ENCODE assay signal across 19 cellular contexts in the genomic region with DNA sequence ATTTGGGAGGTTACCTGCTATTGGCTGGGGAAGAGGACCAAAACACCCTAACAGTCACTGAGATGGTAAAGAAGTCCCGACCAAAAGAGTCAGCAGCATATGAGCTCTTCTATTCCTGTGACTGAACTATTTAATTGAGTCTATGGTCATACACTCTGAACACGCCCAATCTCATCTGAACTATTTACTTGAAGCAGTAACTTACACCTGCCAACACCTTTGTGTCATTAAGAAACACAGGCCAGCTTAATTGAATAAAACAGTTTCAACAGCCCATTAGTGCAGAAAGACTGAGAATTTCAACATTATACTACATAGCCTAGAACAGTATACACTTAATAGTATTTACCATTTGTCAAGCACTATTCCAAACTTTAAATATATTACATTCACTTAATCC.
"Had no signal": no experiment of that assay in that cellular context is flagged by ENCODE, and none has a peak within 500 bp of the region (broad histone marks: within the 10 kb centered on the region; RNA-seq: fewer than 3 reads in every experiment).

No MANE protein-coding gene starts in this region.

- ATAC-seq: activated CD8-positive, alpha-beta T cell treated with anti-CD3 and anti-CD28 coated beads, Interleukin-2, amount 10 ng/mL, durations not matched to agents 7 days and 5 days; T-helper 17 cell; WTC11 had no signal

- H3K27ac Mint-ChIP-seq: activated CD8-positive, alpha-beta T cell treated with anti-CD3 and anti-CD28 coated beads, Interleukin-2, amount 10 ng/mL, durations not matched to agents 7 days and 5 days; activated naive CD8-positive, alpha-beta T cell treated with anti-CD3 and anti-CD28 coated beads, Interleukin-2, amount 10 ng/mL, durations not matched to agents 7 days and 5 days; T-helper 17 cell; WTC11 had no signal

- DNase-seq: activated CD4-positive, alpha-beta T cell treated with anti-CD3 and anti-CD28 coated beads for 48 hours; activated CD4-positive, alpha-beta T cell treated with anti-CD3 and anti-CD28 coated beads, Interleukin-2, amount 50 U/mL, for 4 hours; activated CD4-positive, CD25-positive, alpha-beta regulatory T cell treated with anti-CD3 and anti-CD28 coated beads, Interleukin-2, amount 50 U/mL, for 72 hours; activated CD8-positive, alpha-beta memory T cell treated with anti-CD3 and anti-CD28 coated beads, Interleukin-2, amount 50 U/mL, for 48 hours; activated CD8-positive, alpha-beta T cell treated with anti-CD3 and anti-CD28 coated beads, Interleukin-2, amount 10 ng/mL, durations not matched to agents 7 days and 5 days; activated naive CD4-positive, alpha-beta T cell treated with anti-CD3 and anti-CD28 coated beads, Interleukin-2, amount 50 U/mL, for 16 hours; activated naive CD8-positive, alpha-beta T cell treated with anti-CD3 and anti-CD28 coated beads, Interleukin-2, amount 10 ng/mL, durations not matched to agents 7 days and 5 days; activated T-cell treated with anti-CD3 and anti-CD28 coated beads, Interleukin-2, amount 50 U/mL, for 1 hour; adrenal gland; anterior cingulate cortex; cerebellar nuclear complex; NCI-H1092; NCI-H1417; NCI-H1930; NCI-H226; SIG-M5; T-helper 17 cell; T-helper 9 cell had no signal

- H3K9me3 Mint-ChIP-seq: activated naive CD8-positive, alpha-beta T cell treated with anti-CD3 and anti-CD28 coated beads, Interleukin-2, amount 10 ng/mL, durations not matched to agents 7 days and 5 days; WTC11 had no signal

- H3K4me3 Mint-ChIP-seq: activated CD8-positive, alpha-beta T cell treated with anti-CD3 and anti-CD28 coated beads, Interleukin-2, amount 10 ng/mL, durations not matched to agents 7 days and 5 days; activated naive CD8-positive, alpha-beta T cell treated with anti-CD3 and anti-CD28 coated beads, Interleukin-2, amount 10 ng/mL, durations not matched to agents 7 days and 5 days; T-helper 17 cell; WTC11 had no signal

- H3K4me1 Mint-ChIP-seq: activated naive CD8-positive, alpha-beta T cell treated with anti-CD3 and anti-CD28 coated beads, Interleukin-2, amount 10 ng/mL, durations not matched to agents 7 days and 5 days; T-helper 17 cell had no signal

- H3K36me3 Mint-ChIP-seq: activated naive CD8-positive, alpha-beta T cell treated with anti-CD3 and anti-CD28 coated beads, Interleukin-2, amount 10 ng/mL, durations not matched to agents 7 days and 5 days had no signal
